In the genomic region with DNA sequence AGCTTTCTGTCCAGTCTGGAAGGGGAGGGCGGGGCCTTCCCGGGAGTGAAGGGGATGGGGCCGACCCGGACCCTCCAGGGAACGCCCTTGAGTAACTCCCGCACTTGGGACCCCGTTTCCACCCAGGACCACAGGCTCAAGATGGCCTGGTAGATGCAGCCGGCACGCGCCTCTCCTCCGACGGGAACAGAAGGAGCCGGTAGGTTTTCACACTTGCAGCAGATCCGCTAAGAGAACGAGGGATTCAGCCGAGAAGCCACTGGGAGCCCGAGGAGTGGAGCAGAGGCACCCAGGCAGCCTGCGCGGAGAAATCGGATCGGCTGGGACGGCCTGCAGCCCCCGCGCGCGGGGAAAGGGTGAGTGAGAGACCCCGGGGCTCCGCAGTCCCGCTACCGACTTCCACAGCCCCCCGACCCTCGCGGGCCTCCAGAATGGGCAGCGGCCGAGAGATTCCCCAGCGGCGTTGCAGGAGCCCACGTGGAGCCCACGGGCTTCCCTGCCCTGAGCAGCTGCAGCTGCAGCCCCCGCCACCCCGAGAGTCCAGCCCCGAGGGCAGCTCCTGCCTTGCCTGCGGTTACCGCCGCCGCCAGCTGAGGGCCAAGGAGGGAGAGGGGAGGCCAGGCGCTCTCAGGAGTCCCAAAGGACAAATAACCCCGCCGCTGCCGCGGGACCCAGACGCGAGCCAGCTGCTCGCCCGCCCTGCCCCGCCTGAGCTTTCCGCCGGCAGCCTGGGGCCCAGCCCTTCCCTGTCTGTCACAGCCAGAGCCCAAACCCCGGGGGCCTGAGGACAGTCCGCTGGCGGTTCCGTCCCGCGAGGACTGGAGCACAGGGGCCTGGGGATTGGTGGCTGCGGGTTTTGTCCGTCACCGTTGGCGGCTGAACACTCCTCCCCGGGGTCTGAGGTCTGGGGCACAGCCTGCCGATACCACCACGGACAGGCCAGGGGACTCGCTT, we compare ENCODE assay signal across 2 cellular contexts.
TF ChIP-seq lines count a peak whose summit lies in the region.

No MANE protein-coding gene starts in this region.

TF ChIP-seq in A549, 52 proteins besides CTCF, POLR2A, EP300 and RAD21:
- TF ChIP-seq, protein P1, sequence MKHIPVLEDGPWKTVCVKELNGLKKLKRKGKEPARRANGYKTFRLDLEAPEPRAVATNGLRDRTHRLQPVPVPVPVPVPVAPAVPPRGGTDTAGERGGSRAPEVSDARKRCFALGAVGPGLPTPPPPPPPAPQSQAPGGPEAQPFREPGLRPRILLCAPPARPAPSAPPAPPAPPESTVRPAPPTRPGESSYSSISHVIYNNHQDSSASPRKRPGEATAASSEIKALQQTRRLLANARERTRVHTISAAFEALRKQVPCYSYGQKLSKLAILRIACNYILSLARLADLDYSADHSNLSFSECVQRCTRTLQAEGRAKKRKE (CRISPR knock-in tag; IDR thresholded peaks at IDR 0.05; ENCODE audit: low read depth), result no peak
- TF ChIP-seq POLR2AphosphoS2 (conservative IDR thresholded peaks at IDR 0.05; ENCODE audit: low read length), result no peak
- TF ChIP-seq SREBF2 (IDR thresholded peaks at IDR 0.05), result no peak
- no peak for TF ChIP-seq EHF (CRISPR knock-in tag; IDR thresholded peaks at IDR 0.05)
- TF ChIP-seq PBX3 (IDR thresholded peaks at IDR 0.05), result no peak
- no peak for TF ChIP-seq TFCP2L1 (CRISPR knock-in tag; IDR thresholded peaks at IDR 0.05)
- no peak for TF ChIP-seq ZFP36 (IDR thresholded peaks at IDR 0.05; ENCODE audit: borderline replicate concordance, partially characterized antibody)
- TF ChIP-seq TP53 (CRISPR knock-in tag; IDR thresholded peaks at IDR 0.05), result no peak
- no peak for TF ChIP-seq CHD2 (IDR thresholded peaks at IDR 0.05; ENCODE audit: low read length, partially characterized antibody)

TF ChIP-seq in K562, 482 proteins besides CTCF, POLR2A, EP300 and RAD21:
- TF ChIP-seq RFX5 (IDR thresholded peaks at IDR 0.05; ENCODE audit: low read depth, low read length), result no peak
- TF ChIP-seq ZNF668 (CRISPR knock-in tag; IDR thresholded peaks at IDR 0.05), result no peak
- TF ChIP-seq NFXL1 (CRISPR knock-in tag; IDR thresholded peaks at IDR 0.05), result no peak
- TF ChIP-seq MYC (IDR thresholded peaks at IDR 0.05; ENCODE audit: low read depth, low read length), result no peak
- no peak for TF ChIP-seq MYC (CRISPR knock-in tag; IDR thresholded peaks at IDR 0.05; ENCODE audit: borderline replicate concordance, low read depth)
- TF ChIP-seq NR2C1 (IDR thresholded peaks at IDR 0.05), result no peak
- no peak for TF ChIP-seq NR2C1 (tag; IDR thresholded peaks at IDR 0.05)
- no peak for TF ChIP-seq ZNF707 (CRISPR knock-in tag; conservative IDR thresholded peaks at IDR 0.05)
- TF ChIP-seq USF1 (CRISPR knock-in tag; IDR thresholded peaks at IDR 0.05), result no peak
- TF ChIP-seq KAT2B (IDR thresholded peaks at IDR 0.05; ENCODE audit: low read depth, low read length), result no peak
- TF ChIP-seq MAZ (CRISPR knock-in tag; conservative IDR thresholded peaks at IDR 0.05 in 1 of 2, IDR thresholded peaks at IDR 0.05 in 1 of 2), result no peak
- no peak for TF ChIP-seq PRPF4 (IDR thresholded peaks at IDR 0.05; ENCODE audit: insufficient read depth, low read depth, low read length, poor library complexity, severe bottlenecking)
- TF ChIP-seq, protein P2, sequence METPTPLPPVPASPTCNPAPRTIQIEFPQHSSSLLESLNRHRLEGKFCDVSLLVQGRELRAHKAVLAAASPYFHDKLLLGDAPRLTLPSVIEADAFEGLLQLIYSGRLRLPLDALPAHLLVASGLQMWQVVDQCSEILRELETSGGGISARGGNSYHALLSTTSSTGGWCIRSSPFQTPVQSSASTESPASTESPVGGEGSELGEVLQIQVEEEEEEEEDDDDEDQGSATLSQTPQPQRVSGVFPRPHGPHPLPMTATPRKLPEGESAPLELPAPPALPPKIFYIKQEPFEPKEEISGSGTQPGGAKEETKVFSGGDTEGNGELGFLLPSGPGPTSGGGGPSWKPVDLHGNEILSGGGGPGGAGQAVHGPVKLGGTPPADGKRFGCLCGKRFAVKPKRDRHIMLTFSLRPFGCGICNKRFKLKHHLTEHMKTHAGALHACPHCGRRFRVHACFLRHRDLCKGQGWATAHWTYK (CRISPR knock-in tag; IDR thresholded peaks at IDR 0.05), result no peak
- no peak for TF ChIP-seq RB1 (IDR thresholded peaks at IDR 0.05; ENCODE audit: low read depth)
- TF ChIP-seq ZNF384 (IDR thresholded peaks at IDR 0.05; ENCODE audit: low read depth, low read length), result no peak
- no peak for TF ChIP-seq ZSCAN32 (CRISPR knock-in tag; IDR thresholded peaks at IDR 0.05)
- TF ChIP-seq ZNF12 (CRISPR knock-in tag; IDR thresholded peaks at IDR 0.05), result no peak
- TF ChIP-seq, protein P3, sequence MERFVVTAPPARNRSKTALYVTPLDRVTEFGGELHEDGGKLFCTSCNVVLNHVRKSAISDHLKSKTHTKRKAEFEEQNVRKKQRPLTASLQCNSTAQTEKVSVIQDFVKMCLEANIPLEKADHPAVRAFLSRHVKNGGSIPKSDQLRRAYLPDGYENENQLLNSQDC (CRISPR knock-in tag; IDR thresholded peaks at IDR 0.05), result no peak
- TF ChIP-seq STAT5A (IDR thresholded peaks at IDR 0.05; ENCODE audit: borderline replicate concordance, low read length), result no peak
- no peak for TF ChIP-seq TSHZ1 (CRISPR knock-in tag; IDR thresholded peaks at IDR 0.05)
- TF ChIP-seq HEY1 (CRISPR knock-in tag; IDR thresholded peaks at IDR 0.05; ENCODE audit: borderline replicate concordance), result no peak
